12 cellular contexts compared by ENCODE assay signal in the genomic region with DNA sequence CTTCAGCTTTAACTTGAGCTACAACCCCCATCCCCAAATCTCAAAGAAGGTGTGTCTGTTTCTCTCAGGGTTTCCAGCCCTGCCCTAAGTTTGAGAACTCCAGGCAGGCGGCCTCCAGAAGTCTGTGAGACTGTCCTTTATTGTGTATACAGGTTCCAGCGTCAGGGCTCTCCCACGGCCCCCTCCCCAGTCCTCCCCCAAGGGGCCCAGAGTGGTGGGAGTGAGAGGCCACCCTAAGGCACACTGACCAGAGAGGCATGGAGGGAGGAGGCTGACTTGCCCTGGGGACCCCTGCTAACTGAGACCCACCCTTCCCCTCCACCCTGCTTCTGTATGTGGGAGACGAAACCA. TPM values are rescaled to one million over a fixed set of nuclear protein-coding genes. Genes with fewer than 3 reads are reported as not detected.
DNase-seq lines count a peak whose midpoint lies in the region; ATAC-seq and TF ChIP-seq lines count a peak whose summit lies in the region.
"Had no signal": no experiment of that assay in that cellular context is flagged by ENCODE, and none has a peak within 500 bp of the region (broad histone marks: within the 10 kb centered on the region; RNA-seq: fewer than 3 reads in every experiment).

No MANE protein-coding gene starts in this region.

- no peak overlapping the region for H3K23ac ChIP-seq in trophoblast cell (ENCODE audit: low read length)

- no peak overlapping the region for H2AK5ac ChIP-seq in trophoblast cell (ENCODE audit: low read length)

- peak overlapping the region; percentile 2 for H2BK120ac ChIP-seq in trophoblast cell (ENCODE audit: insufficient read depth, low read length, poor library complexity)

- 47% methylated on average over 4 of the region's 4 CpGs for WGBS in right cardiac atrium
- no CpG with 5 or more reads among the region's 4 CpGs for WGBS in trophoblast cell (ENCODE audit: extremely low coverage, insufficient coverage, insufficient read length)

- H3K4ac ChIP-seq in trophoblast cell (ENCODE audit: low read depth, low read length) = no peak overlapping the region

- H3K9ac ChIP-seq in BLaER1 = peak overlapping the region; percentile 76
- H3K9ac ChIP-seq in trophoblast cell (ENCODE audit: low read length) = no peak overlapping the region

- no peaks in the 10 kb centered on the region for H4K20me1 ChIP-seq in BLaER1
- no peaks in the 10 kb centered on the region for H4K20me1 ChIP-seq in PC-9 (ENCODE audit: insufficient read depth)

- no TSS peak for BruUV-seq in PC-9 (replicated peaks; lab: Mats Ljungman, UMichigan)

- CTCF ChIA-PET in RWPE1 (lab: Yijun Ruan, JAX) (interaction anchor here (0.6 to 2.2 kb wide), 3 partner anchors 14 to 59 kb away, joined by 3 to 5 read pairs (median 3); partner anchors contain the start of gene FAM131C), PC-9 (lab: Charles Lee) (no interaction called here)

- H3K27ac ChIP-seq in BLaER1 (peak overlapping the region; percentile 87), RWPE1 (peak overlapping the region; percentile 70), right cardiac atrium (ENCODE audit: low read length) (peak overlapping the region; percentile 99), trophoblast cell (ENCODE audit: low read depth, low read length) (no peak overlapping the region), PC-9 (no peak overlapping the region)

- H3K79me2 ChIP-seq in trophoblast cell (ENCODE audit: control insufficient read depth, insufficient read depth, low read length, poor library complexity) (no peaks in the 10 kb centered on the region), PC-9 (ENCODE audit: low read depth) (no peaks in the 10 kb centered on the region)

- peak overlapping the region; percentile 69 for H4K91ac ChIP-seq in trophoblast cell (ENCODE audit: low read depth, low read length)

- H3F3A ChIP-seq in PC-9 (ENCODE audit: insufficient read depth, low read depth) = peaks cover 10% of the 10 kb centered on the region; the same call in 1 of the 2 replicates

- H2BK12ac ChIP-seq in trophoblast cell (ENCODE audit: low read length) = peak overlapping the region; percentile 1

- H3K4me1 ChIP-seq in BLaER1 (peaks cover 92% of the 10 kb centered on the region), right cardiac atrium (ENCODE audit: control insufficient read depth, insufficient read depth, low read length) (peaks cover 2% of the 10 kb centered on the region), trophoblast cell (ENCODE audit: control insufficient read depth in 1 of 2, insufficient read depth in 2 of 2, low read length in 2 of 2) (peaks cover 26 to 40% of the 10 kb centered on the region in 2 experiments), PC-9 (replicated peaks; ENCODE audit: insufficient read depth) (peaks cover 5% of the 10 kb centered on the region; the same call in 1 of the 2 replicates)

- no peak overlapping the region for H4K8ac ChIP-seq in trophoblast cell (ENCODE audit: low read depth, low read length)

- ATAC-seq in right cardiac atrium = no peak

- H3K36me3 ChIP-seq in BLaER1 (no peaks in the 10 kb centered on the region), trophoblast cell (ENCODE audit: control insufficient read depth in 1 of 2, insufficient read depth in 2 of 2, low read length in 2 of 2) (no peaks in the 10 kb centered on the region), MG63 (no peaks in the 10 kb centered on the region), PC-9 (ENCODE audit: low read depth) (no peaks in the 10 kb centered on the region)

- no peak for DNase-seq in RWPE1 (ENCODE audit: low spot score)
- peak in 1 of 3 donors; percentile 34 for DNase-seq in right cardiac atrium
- DNase-seq in trophoblast cell = no peak
- DNase-seq in activated CD4-positive, CD25-positive, alpha-beta regulatory T cell (lab: John Stamatoyannopoulos, UW) = no peak
- no peak for DNase-seq in stimulated activated CD8-positive, alpha-beta memory T cell treated with anti-CD3 and anti-CD28 coated beads, Interleukin-4, amount 100 ng/mL, for 48 hours
- DNase-seq in MG63 = no peak
- no peak for DNase-seq in PC-9
- DNase-seq: NCI-H2029 treated with DMSO at 0.1 percent for 48 hours had no signal

- H4K12ac ChIP-seq in trophoblast cell (ENCODE audit: low read depth, low read length) = no peak overlapping the region

- H3K27me3 ChIP-seq in BLaER1 = no peaks in the 10 kb centered on the region
- no peaks in the 10 kb centered on the region for H3K27me3 ChIP-seq in right cardiac atrium (ENCODE audit: control insufficient read depth, insufficient read depth)
- H3K27me3 ChIP-seq in trophoblast cell (ENCODE audit: insufficient read depth, low read length) = no peaks in the 10 kb centered on the region
- H3K27me3 ChIP-seq in MG63 = no peaks in the 10 kb centered on the region
- H3K27me3 ChIP-seq in PC-9 (ENCODE audit: insufficient read depth, low read depth) = no peaks in the 10 kb centered on the region

- H3K18ac ChIP-seq in trophoblast cell (ENCODE audit: low read length) = no peak overlapping the region

- H3K9me2 ChIP-seq in PC-9 (ENCODE audit: insufficient read depth) = no peaks in the 10 kb centered on the region

- H2BK5ac ChIP-seq in trophoblast cell (ENCODE audit: low read depth, low read length, poor library complexity) = no peak overlapping the region

- H3K4me2 ChIP-seq in BLaER1 (peak overlapping the region; percentile 92), trophoblast cell (ENCODE audit: low read length) (no peak overlapping the region), PC-9 (no peak overlapping the region)

- POLR2A ChIA-PET in RWPE1 (lab: Yijun Ruan, JAX; ENCODE audit: low non-redundant PET) = no interaction called here
- POLR2A ChIA-PET in PC-9 (lab: Charles Lee; ENCODE audit: unreplicated experiment) = no interaction called here

- no peak overlapping the region for H2AFZ ChIP-seq in trophoblast cell (ENCODE audit: insufficient read depth, low read length, poor library complexity)
- no peak overlapping the region for H2AFZ ChIP-seq in PC-9

- no peak for TF ChIP-seq CTCF in RWPE1 (conservative IDR thresholded peaks at IDR 0.05; ENCODE audit: low read depth)
- TF ChIP-seq CTCF in PC-9 (conservative IDR thresholded peaks at IDR 0.05) = no peak

- H3K9me3 ChIP-seq in BLaER1 (no peaks in the 10 kb centered on the region), right cardiac atrium (ENCODE audit: control insufficient read depth, low read length) (no peaks in the 10 kb centered on the region), trophoblast cell (ENCODE audit: insufficient read depth, low read depth, low read length) (peaks cover 4% of the 10 kb centered on the region), MG63 (no peaks in the 10 kb centered on the region), PC-9 (ENCODE audit: insufficient read depth, low read depth) (no peaks in the 10 kb centered on the region)

- peak overlapping the region; percentile 64 for H3K4me3 ChIP-seq in BLaER1
- H3K4me3 ChIP-seq in right cardiac atrium (ENCODE audit: low read length) = no peak overlapping the region
- H3K4me3 ChIP-seq in trophoblast cell (ENCODE audit: low read depth, low read length) = no peak overlapping the region
- H3K4me3 ChIP-seq in MG63 = no peak overlapping the region
- H3K4me3 ChIP-seq in PC-9 = no peak overlapping the region

- H3K14ac ChIP-seq in trophoblast cell (ENCODE audit: low read length) = no peak overlapping the region

- H3K79me1 ChIP-seq in trophoblast cell (ENCODE audit: low read length) = peaks cover 19% of the 10 kb centered on the region

- intact Hi-C loops in right cardiac atrium (cut with DNase I) = loop anchor here in 1 of 4 donors (5.0 kb wide), 1 partner anchor 38 kb away; no protein-coding TSS in a partner anchor
- intact Hi-C loops in PC-9 (cut with micrococcal nuclease; ENCODE audit: unreplicated experiment) = loop anchor here (5.0 kb wide), 1 partner anchor 353 kb away; the partner anchor contains the start of gene SZRD1

RNA-seq across cellular contexts. Expression of gene HSPB7, which starts 4.0 kb away (rescaled TPM):
- 1,000 to 10,000 TPM; 2,213 to 3,018 (median 2,419) TPM for total RNA-seq in right cardiac atrium
- polyA plus RNA-seq in right cardiac atrium = 3,985 TPM
- polyA plus RNA-seq in trophoblast cell (2013) = 3.0 and 3.8 TPM in 2 replicates
- total RNA-seq in MG63 (2014; rRNA removed; shearing (Covaris generic); ENCODE audit: low replicate concordance) = 1.9 and 4.5 TPM in 2 replicates
- not detected in 2 replicates for total RNA-seq in PC-9 (2021)
- total RNA-seq: PC-3 had no signal
- polyA plus RNA-seq: IgD-negative memory B cell had no signal

RNA-seq across cellular contexts. Expression of gene CLCNKA, which starts 8.0 kb away (rescaled TPM):
- under 1 TPM; 0.31 to 0.93 (median 0.64) TPM for total RNA-seq in right cardiac atrium
- polyA plus RNA-seq in right cardiac atrium = 0.52 TPM
- polyA plus RNA-seq in trophoblast cell (2013) = 0.12 and 0.19 TPM in 2 replicates
- total RNA-seq in MG63 (2014; rRNA removed; shearing (Covaris generic); ENCODE audit: low replicate concordance) = not detected in 2 replicates
- total RNA-seq in PC-9 (2021) = 1.0 and 1.1 TPM in 2 replicates
- total RNA-seq: PC-3 had no signal
- polyA plus RNA-seq: IgD-negative memory B cell had no signal

RNA-seq across cellular contexts. Expression of gene SRARP, which starts 9.8 kb away (rescaled TPM):
- total RNA-seq in right cardiac atrium (under 1 TPM in 3 of 4 donors, not detected in 1; 0.09 to 0.37 (median 0.14) TPM), PC-9 (2021) (not detected in 2 replicates)
- 0.77 TPM for polyA plus RNA-seq in right cardiac atrium
- polyA plus RNA-seq in trophoblast cell (2013) = not detected in 2 replicates
- not detected in 2 replicates for total RNA-seq in MG63 (2014; rRNA removed; shearing (Covaris generic); ENCODE audit: low replicate concordance)
- total RNA-seq: PC-3, subcutaneous adipose tissue had no signal
- polyA plus RNA-seq: IgD-negative memory B cell had no signal

RNA-seq across cellular contexts. Expression of gene CLCNKB, which starts 29.7 kb away (rescaled TPM):
- total RNA-seq in right cardiac atrium (1 to 10 TPM; 1.9 to 4.7 (median 4.1) TPM), PC-9 (2021) (1.1 and 1.9 TPM in 2 replicates)
- 3.4 TPM for polyA plus RNA-seq in right cardiac atrium
- polyA plus RNA-seq in trophoblast cell (2013) = 0.17 and 0.18 TPM in 2 replicates
- not detected in 2 replicates for total RNA-seq in MG63 (2014; rRNA removed; shearing (Covaris generic); ENCODE audit: low replicate concordance)
- total RNA-seq: PC-3 had no signal
- polyA plus RNA-seq: IgD-negative memory B cell had no signal

RNA-seq across cellular contexts. Expression of gene ZBTB17, which starts 38.0 kb away (rescaled TPM):
- total RNA-seq in right cardiac atrium = 10 to 100 TPM; 22.8 to 27.0 (median 24.0) TPM
- 22.1 TPM for polyA plus RNA-seq in right cardiac atrium
- 28.3 and 29.2 TPM in 2 replicates for polyA plus RNA-seq in trophoblast cell (2013)
- 25.7 and 29.1 TPM in 2 replicates for total RNA-seq in MG63 (2014; rRNA removed; shearing (Covaris generic); ENCODE audit: low replicate concordance)
- total RNA-seq in PC-9 (2021) = 17.4 and 24.2 TPM in 2 replicates

Comparison
In these comparisons a context has a peak if more than half of its experiments do, and no peak if none do; other contexts are left out.
1. H3K27ac ChIP-seq: peak in BLaER1 (single experiment), RWPE1 (single experiment) and right cardiac atrium (single experiment); none in trophoblast cell (single experiment) and PC-9 (single experiment).
2. RNA of gene HSPB7, which starts 4.0 kb away (total RNA-seq): 2,213 to 3,018 TPM in right cardiac atrium; 1.9 to 4.5 TPM in MG63 and not detected in PC-9; every median in the first group is over 100 times any median in the second.